Comparison of ENCODE assay signal across 8 cellular contexts in genomic region chr10:99534939-99535763, GRCh38. TPM values are rescaled to one million over a fixed set of nuclear protein-coding genes. Genes with fewer than 3 reads are reported as not detected.
DNase-seq lines count a peak whose midpoint lies in the region; ATAC-seq and TF ChIP-seq lines count a peak whose summit lies in the region.

No MANE protein-coding gene starts in this region.

- H3K27ac Mint-ChIP-seq in T-helper 2 cell treated with Interferon-gamma antibody and Interleukin-4, amounts not matched to agents 5 μg/mL and 100 μg/mL, for 36 hours, result no peak overlapping the region
- peak overlapping the region; percentile 81 for H3K27ac Mint-ChIP-seq in stimulated activated naive B cell treated with anti-CD40 and anti-IgM and Interleukin-4, amounts not matched to agents 10 μg/mL and 1 μg/mL and 100 μg/mL, for 72 hours

- H2AFZ ChIP-seq in hepatocyte, result no peak overlapping the region

- peak overlapping the region; percentile 79 for H3K4me2 ChIP-seq in hepatocyte

- no peaks in the 10 kb centered on the region for H3K79me2 ChIP-seq in hepatocyte

- DNase-seq in NCI-H1105 treated with DMSO at 0.1 percent for 48 hours (lab: John Stamatoyannopoulos, UW), result peak; percentile 10
- DNase-seq in NCI-H1105 (lab: John Stamatoyannopoulos, UW), result no peak
- no peak for DNase-seq in T-helper 2 cell treated with Interferon-gamma antibody and Interleukin-4, amounts not matched to agents 5 μg/mL and 100 μg/mL, for 36 hours (ENCODE audit: low spot score)
- peak; percentile 71 for DNase-seq in hepatocyte (ENCODE audit: low spot score)
- DNase-seq in stimulated activated naive B cell treated with anti-CD40 and anti-IgM and Interleukin-4, amounts not matched to agents 10 μg/mL and 1 μg/mL and 100 μg/mL, for 72 hours, result no peak
- DNase-seq in NCI-H446 treated with DMSO at 0.1 percent for 48 hours (lab: John Stamatoyannopoulos, UW), result no peak
- DNase-seq in mucosa of gallbladder (ENCODE audit: low spot score), result no peak

- H3K9me2 ChIP-seq in hepatocyte (replicated peaks; ENCODE audit: insufficient read depth), result no peaks in the 10 kb centered on the region

- peaks cover 98% of the 10 kb centered on the region for H3K27me3 ChIP-seq in hepatocyte

- H3K36me3 Mint-ChIP-seq in T-helper 2 cell treated with Interferon-gamma antibody and Interleukin-4, amounts not matched to agents 5 μg/mL and 100 μg/mL, for 36 hours (ENCODE audit: low read depth), result peaks cover 2% of the 10 kb centered on the region
- H3K36me3 Mint-ChIP-seq in stimulated activated naive B cell treated with anti-CD40 and anti-IgM and Interleukin-4, amounts not matched to agents 10 μg/mL and 1 μg/mL and 100 μg/mL, for 72 hours, result peaks cover 4 to 8% of the 10 kb centered on the region in 2 donors

- no peaks in the 10 kb centered on the region for H3K9me3 ChIP-seq in hepatocyte (ENCODE audit: low read depth)

- no peak overlapping the region for H3K27ac ChIP-seq in hepatocyte

- no peak for TF ChIP-seq CTCF in hepatocyte (IDR thresholded peaks at IDR 0.05; ENCODE audit: poor library complexity)

- ATAC-seq in stimulated activated naive B cell treated with anti-CD40 and anti-IgM and Interleukin-4, amounts not matched to agents 10 μg/mL and 1 μg/mL and 100 μg/mL, for 72 hours (replicated peaks), result peak; percentile 47 to 49
- ATAC-seq in HG03521 (IDR thresholded peaks at IDR 0.05; ENCODE audit: unreplicated experiment), result no peak

- no peaks in the 10 kb centered on the region for H3K36me3 ChIP-seq in hepatocyte (replicated peaks; ENCODE audit: insufficient read depth, low read depth)

- H4K20me1 ChIP-seq in hepatocyte (ENCODE audit: insufficient read depth, poor library complexity, severe bottlenecking), result no peaks in the 10 kb centered on the region

- peak overlapping the region; percentile 49 for H3K4me3 Mint-ChIP-seq in T-helper 2 cell treated with Interferon-gamma antibody and Interleukin-4, amounts not matched to agents 5 μg/mL and 100 μg/mL, for 36 hours
- peak overlapping the region; percentile 79 to 83 for H3K4me3 Mint-ChIP-seq in stimulated activated naive B cell treated with anti-CD40 and anti-IgM and Interleukin-4, amounts not matched to agents 10 μg/mL and 1 μg/mL and 100 μg/mL, for 72 hours

- H3K4me1 Mint-ChIP-seq in T-helper 2 cell treated with Interferon-gamma antibody and Interleukin-4, amounts not matched to agents 5 μg/mL and 100 μg/mL, for 36 hours (ENCODE audit: low read depth), result peaks cover 10% of the 10 kb centered on the region
- peaks cover 52 to 90% of the 10 kb centered on the region in 2 donors for H3K4me1 Mint-ChIP-seq in stimulated activated naive B cell treated with anti-CD40 and anti-IgM and Interleukin-4, amounts not matched to agents 10 μg/mL and 1 μg/mL and 100 μg/mL, for 72 hours

- no peaks in the 10 kb centered on the region for H3K9me3 Mint-ChIP-seq in T-helper 2 cell treated with Interferon-gamma antibody and Interleukin-4, amounts not matched to agents 5 μg/mL and 100 μg/mL, for 36 hours
- no peaks in the 10 kb centered on the region for H3K9me3 Mint-ChIP-seq in stimulated activated naive B cell treated with anti-CD40 and anti-IgM and Interleukin-4, amounts not matched to agents 10 μg/mL and 1 μg/mL and 100 μg/mL, for 72 hours

- H3K4me1 ChIP-seq in hepatocyte (ENCODE audit: insufficient read depth), result peaks cover 25% of the 10 kb centered on the region

- peaks cover 92% of the 10 kb centered on the region for H3K27me3 Mint-ChIP-seq in T-helper 2 cell treated with Interferon-gamma antibody and Interleukin-4, amounts not matched to agents 5 μg/mL and 100 μg/mL, for 36 hours (ENCODE audit: low read depth)
- H3K27me3 Mint-ChIP-seq in stimulated activated naive B cell treated with anti-CD40 and anti-IgM and Interleukin-4, amounts not matched to agents 10 μg/mL and 1 μg/mL and 100 μg/mL, for 72 hours, result peaks cover 91 to 97% of the 10 kb centered on the region in 2 donors

- WGBS in hepatocyte (ENCODE audit: low lambda C conversion rate, missing lambda C conversion rate), result 2% methylated on average over 56 of the region's 100 CpGs

- no peak overlapping the region for H3K4me3 ChIP-seq in hepatocyte

RNA-seq across cellular contexts. Expression of gene NKX2-3, which starts 2.4 kb away (rescaled TPM):
- 0.17 and 0.24 TPM in 2 replicates for total RNA-seq in hepatocyte
- polyA plus RNA-seq in hepatocyte, result not detected in 2 replicates
- 4.4 TPM for total RNA-seq in mucosa of gallbladder

Comparison
In these comparisons a context has a peak if more than half of its experiments do, and no peak if none do; other contexts are left out.
1. DNase-seq: peak in NCI-H1105 treated with DMSO at 0.1 percent for 48 hours (single experiment) and hepatocyte (single experiment); none in NCI-H1105 (single experiment), T-helper 2 cell treated with Interferon-gamma antibody and Interleukin-4, amounts not matched to agents 5 μg/mL and 100 μg/mL, for 36 hours (single experiment), stimulated activated naive B cell treated with anti-CD40 and anti-IgM and Interleukin-4, amounts not matched to agents 10 μg/mL and 1 μg/mL and 100 μg/mL, for 72 hours (single experiment), NCI-H446 treated with DMSO at 0.1 percent for 48 hours (single experiment) and mucosa of gallbladder (single experiment).